In genomic region chr11:66112640-66113098, GRCh38 we compare ENCODE assay signal across 10 cellular contexts. TPM values are rescaled to one million over a fixed set of nuclear protein-coding genes. Genes with fewer than 3 reads are reported as not detected.
A peak's percentile ranks its signal among the peaks of the same experiment; 100 is the strongest.
DNase-seq lines count a peak whose midpoint lies in the region; ATAC-seq and TF ChIP-seq lines count a peak whose summit lies in the region.
"Had no signal": no experiment of that assay in that cellular context is flagged by ENCODE, and none has a peak within 500 bp of the region (broad histone marks: within the 10 kb centered on the region; RNA-seq: fewer than 3 reads in every experiment).

No MANE protein-coding gene starts in this region.

- H3K9me3 ChIP-seq in HAP-1 = no peaks in the 10 kb centered on the region
- H3K9me3 ChIP-seq: colonic mucosa had no signal

- H3K27ac Mint-ChIP-seq in activated T-helper 2 cell treated with anti-CD3 and anti-CD28 coated beads, Interferon-gamma antibody, Interleukin-2, Interleukin-4, amounts not matched to agents 10 μg/mL and 5 μg/mL and 100 μg/mL, durations not matched to agents 14 hours and 24 hours and 36 hours = peak overlapping the region; percentile 79

- H3K4me3 ChIP-seq in ACC112 (ENCODE audit: low read depth, low read length) (peak overlapping the region; percentile 65), HAP-1 (no peak overlapping the region)
- H3K4me3 ChIP-seq: colonic mucosa had no signal

- ATAC-seq in GM19023 (IDR thresholded peaks at IDR 0.05; ENCODE audit: unreplicated experiment) = no peak

- peak; percentile 58 to 85 for DNase-seq in HAP-1 (ENCODE audit: low spot score in 2 of 2)
- no peak for DNase-seq in activated T-helper 2 cell treated with anti-CD3 and anti-CD28 coated beads, Interferon-gamma antibody, Interleukin-2, Interleukin-4, amounts not matched to agents 10 μg/mL and 5 μg/mL and 100 μg/mL, durations not matched to agents 14 hours and 24 hours and 36 hours (ENCODE audit: low spot score)
- DNase-seq in iris pigment epithelial cell (ENCODE audit: low read depth) = peak; percentile 85
- no peak for DNase-seq in NCI-H2171 treated with DMSO at 0.1 percent for 48 hours (lab: John Stamatoyannopoulos, UW)
- no peak for DNase-seq in GM10266 (ENCODE audit: extremely low spot score)
- no peak for DNase-seq in activated gamma-delta T cell treated with Interleukin-2 at 50 U/mL for 16 hours
- DNase-seq: colonic mucosa, NCI-H1436 had no signal

- no peak overlapping the region for H3K4me3 Mint-ChIP-seq in activated T-helper 2 cell treated with anti-CD3 and anti-CD28 coated beads, Interferon-gamma antibody, Interleukin-2, Interleukin-4, amounts not matched to agents 10 μg/mL and 5 μg/mL and 100 μg/mL, durations not matched to agents 14 hours and 24 hours and 36 hours (ENCODE audit: low read depth)

- H3K27me3 ChIP-seq in ACC112 (ENCODE audit: insufficient read depth, low read length) (no peaks in the 10 kb centered on the region), HAP-1 (ENCODE audit: low read depth) (no peaks in the 10 kb centered on the region)
- H3K27me3 ChIP-seq: colonic mucosa had no signal

- H3K4me1 Mint-ChIP-seq in activated T-helper 2 cell treated with anti-CD3 and anti-CD28 coated beads, Interferon-gamma antibody, Interleukin-2, Interleukin-4, amounts not matched to agents 10 μg/mL and 5 μg/mL and 100 μg/mL, durations not matched to agents 14 hours and 24 hours and 36 hours (ENCODE audit: low read depth) = peaks cover 74% of the 10 kb centered on the region

- H3K36me3 ChIP-seq in ACC112 (ENCODE audit: insufficient read depth, low read length) (no peaks in the 10 kb centered on the region), HAP-1 (replicated peaks) (no peaks in the 10 kb centered on the region)
- H3K36me3 ChIP-seq: colonic mucosa had no signal

- peaks cover 79% of the 10 kb centered on the region for H3K4me1 ChIP-seq in ACC112 (ENCODE audit: control insufficient read depth, insufficient read depth, low read length, unreplicated experiment)
- H3K4me1 ChIP-seq in HAP-1 = peaks cover 36% of the 10 kb centered on the region

- H3K27ac ChIP-seq in ACC112 (ENCODE audit: low read depth, low read length) = peak overlapping the region; percentile 99
- H3K27ac ChIP-seq: colonic mucosa had no signal

- H3K36me3 Mint-ChIP-seq in activated T-helper 2 cell treated with anti-CD3 and anti-CD28 coated beads, Interferon-gamma antibody, Interleukin-2, Interleukin-4, amounts not matched to agents 10 μg/mL and 5 μg/mL and 100 μg/mL, durations not matched to agents 14 hours and 24 hours and 36 hours (ENCODE audit: low read depth) = peaks cover 8% of the 10 kb centered on the region

- H2AFZ ChIP-seq in ACC112 (ENCODE audit: low read length, unreplicated experiment) = peak overlapping the region; percentile 7

- in situ Hi-C loops in HAP-1 (cut with MboI; ENCODE audit: low sequenced_read_pairs) = no loop called here

- intact Hi-C loops in activated T-helper 2 cell treated with anti-CD3 and anti-CD28 coated beads, Interferon-gamma antibody, Interleukin-2, Interleukin-4, amounts not matched to agents 10 μg/mL and 5 μg/mL and 100 μg/mL, durations not matched to agents 14 hours and 24 hours and 36 hours (cut with micrococcal nuclease) = no loop called here

- TF ChIP-seq CTCF in GM10266 (IDR thresholded peaks at IDR 0.05; ENCODE audit: control insufficient read depth, insufficient read depth, low read depth, missing control alignments) = no peak

- H3K79me2 ChIP-seq in ACC112 (ENCODE audit: control insufficient read depth, insufficient read depth, low read length, unreplicated experiment) = peaks cover 73% of the 10 kb centered on the region

- no peaks in the 10 kb centered on the region for H3K27me3 Mint-ChIP-seq in activated T-helper 2 cell treated with anti-CD3 and anti-CD28 coated beads, Interferon-gamma antibody, Interleukin-2, Interleukin-4, amounts not matched to agents 10 μg/mL and 5 μg/mL and 100 μg/mL, durations not matched to agents 14 hours and 24 hours and 36 hours (ENCODE audit: low read depth)

- no peaks in the 10 kb centered on the region for H3K9me3 Mint-ChIP-seq in activated T-helper 2 cell treated with anti-CD3 and anti-CD28 coated beads, Interferon-gamma antibody, Interleukin-2, Interleukin-4, amounts not matched to agents 10 μg/mL and 5 μg/mL and 100 μg/mL, durations not matched to agents 14 hours and 24 hours and 36 hours

RNA-seq across cellular contexts. Expression of gene PACS1, which starts 42.6 kb away (rescaled TPM):
- total RNA-seq in activated T-helper 2 cell treated with anti-CD3 and anti-CD28 coated beads, Interferon-gamma antibody, Interleukin-2, Interleukin-4, amounts not matched to agents 10 μg/mL and 5 μg/mL and 100 μg/mL, durations not matched to agents 14 hours and 24 hours and 36 hours = 75.6 and 83.7 TPM in 2 replicates

Comparison
In these comparisons a context has a peak if more than half of its experiments do, and no peak if none do; other contexts are left out.
1. DNase-seq: peak in HAP-1 (2 of 2) and iris pigment epithelial cell (single experiment); none in activated T-helper 2 cell treated with anti-CD3 and anti-CD28 coated beads, Interferon-gamma antibody, Interleukin-2, Interleukin-4, amounts not matched to agents 10 μg/mL and 5 μg/mL and 100 μg/mL, durations not matched to agents 14 hours and 24 hours and 36 hours (single experiment), NCI-H2171 treated with DMSO at 0.1 percent for 48 hours (single experiment), GM10266 (single experiment) and activated gamma-delta T cell treated with Interleukin-2 at 50 U/mL for 16 hours (single experiment).